In the genomic region with DNA sequence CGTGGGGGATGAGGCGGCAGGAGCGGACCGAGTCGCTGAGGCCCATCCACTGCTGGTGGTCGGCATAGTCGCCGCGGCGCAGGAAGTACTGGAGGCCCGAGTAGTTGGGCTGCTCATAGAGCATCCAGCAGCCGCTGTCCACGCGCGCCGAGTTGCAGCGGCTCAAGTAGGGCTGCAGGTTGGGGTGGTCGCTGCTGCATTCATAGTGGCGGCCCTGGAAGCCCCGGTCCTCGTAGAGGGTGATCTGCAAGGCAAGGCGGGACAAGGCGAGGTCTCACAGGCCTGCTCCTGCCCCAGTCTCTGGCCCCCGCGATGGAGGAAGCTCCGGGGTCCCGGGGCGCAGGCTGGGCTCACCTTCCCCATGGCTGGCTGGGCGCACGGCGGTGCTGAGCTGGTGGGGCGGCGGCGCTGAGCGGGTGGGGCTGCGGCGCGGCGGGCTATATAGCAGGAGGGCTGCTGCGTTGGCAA, we compare ENCODE assay signal across 12 cellular contexts. TPM values are rescaled to one million over a fixed set of nuclear protein-coding genes. Genes with fewer than 3 reads are reported as not detected.
DNase-seq lines count a peak whose midpoint lies in the region; ATAC-seq and TF ChIP-seq lines count a peak whose summit lies in the region.
"Not testable (repeated sequence)": the region's sequence is repeated elsewhere in the genome, so short reads cannot be mapped to it uniquely, and the experiment has no call there.
"Had no signal": no experiment of that assay in that cellular context is flagged by ENCODE, and none has a peak within 500 bp of the region (broad histone marks: within the 10 kb centered on the region; RNA-seq: fewer than 3 reads in every experiment).

Gene CRYGD (minus strand): TSS at position 414 of the 468 bp plus-strand sequence. CDS start 51 bp downstream, at position 363.

- intact Hi-C loops in mammary epithelial cell (cut with micrococcal nuclease); Right ventricle myocardium superior (cut with DNase I): not testable (repeated sequence)

- H2AFZ ChIP-seq in mammary epithelial cell (ENCODE audit: low read depth, low read length) (peak within 1 kb of the TSS; percentile 71), osteoblast (ENCODE audit: low read length) (peak within 1 kb of the TSS; percentile 3)

- not testable (repeated sequence) for H3K27ac Mint-ChIP-seq in CD8-positive, alpha-beta memory T cell; stimulated activated naive B cell treated with anti-CD40 and anti-IgM and Interleukin-4, amounts not matched to agents 10 μg/mL and 1 μg/mL and 100 μg/mL, for 72 hours

- H4K20me1 ChIP-seq in mammary epithelial cell (ENCODE audit: insufficient read depth, low read length); osteoblast (ENCODE audit: insufficient read depth, low read length): not testable (repeated sequence)

- H3K27ac ChIP-seq in CD8-positive, alpha-beta memory T cell (ENCODE audit: low read depth, low read length); mammary epithelial cell (ENCODE audit: insufficient read depth, low read depth, low read length); osteoblast (ENCODE audit: low read depth, low read length): not testable (repeated sequence)

- not testable (repeated sequence) for H3K9me3 ChIP-seq in CD8-positive, alpha-beta memory T cell (ENCODE audit: low read length); MG63; mammary epithelial cell (replicated peaks; ENCODE audit: insufficient read depth, low read length); osteoblast (ENCODE audit: low read depth, low read length)

- not testable (repeated sequence) for H3K36me3 Mint-ChIP-seq in CD8-positive, alpha-beta memory T cell; stimulated activated naive B cell treated with anti-CD40 and anti-IgM and Interleukin-4, amounts not matched to agents 10 μg/mL and 1 μg/mL and 100 μg/mL, for 72 hours

- CTCF ChIA-PET in CD8-positive, alpha-beta memory T cell (lab: Charles Lee); mammary epithelial cell (lab: Charles Lee; ENCODE audit: low non-redundant PET): not testable (repeated sequence)

- not testable (repeated sequence) for DNase-seq in CD8-positive, alpha-beta memory T cell; mammary epithelial cell; Right ventricle myocardium superior; kidney epithelial cell (ENCODE audit: low read depth); osteoblast (ENCODE audit: insufficient read length, low spot score, missing footprints); stimulated activated naive B cell treated with anti-CD40 and anti-IgM and Interleukin-4, amounts not matched to agents 10 μg/mL and 1 μg/mL and 100 μg/mL, for 72 hours
- peak; percentile 11 for DNase-seq in MG63
- DNase-seq in activated T-cell treated with anti-CD3 and anti-CD28 coated beads, Interleukin-2, amount 50 U/mL, for 48 hours, result peak; percentile 22 to 28

- H3K4me3 ChIP-seq in CD8-positive, alpha-beta memory T cell (ENCODE audit: low read length); mammary epithelial cell (replicated peaks in 1 of 3; ENCODE audit: insufficient read depth in 1 of 3, low read depth in 2 of 3, low read length in 3 of 3); osteoblast (ENCODE audit: insufficient read depth, low read length): not testable (repeated sequence)
- H3K4me3 ChIP-seq in MG63 (peak within 1 kb of the TSS; percentile 28), kidney epithelial cell (ENCODE audit: low read depth, low read length) (peak within 1 kb of the TSS; percentile 30)

- not testable (repeated sequence) for H3K36me3 ChIP-seq in CD8-positive, alpha-beta memory T cell (ENCODE audit: insufficient read depth, low read length); MG63; mammary epithelial cell (ENCODE audit: insufficient read depth, low read length); kidney epithelial cell (ENCODE audit: control insufficient read depth, insufficient read depth, low read length); osteoblast (ENCODE audit: insufficient read depth, low read length)

- peak within 1 kb of the TSS in 5 of 7 donors; percentile 13 to 57 (median 30) for H3K4me3 Mint-ChIP-seq in CD8-positive, alpha-beta memory T cell
- H3K4me3 Mint-ChIP-seq in stimulated activated naive B cell treated with anti-CD40 and anti-IgM and Interleukin-4, amounts not matched to agents 10 μg/mL and 1 μg/mL and 100 μg/mL, for 72 hours, result peak within 1 kb of the TSS; percentile 49 to 68

- H3K27me3 Mint-ChIP-seq in CD8-positive, alpha-beta memory T cell, result peaks cover 16 to 37% of the 10 kb centered on the region in 2 donors
- peaks cover 32 to 33% of the 10 kb centered on the region in 2 donors for H3K27me3 Mint-ChIP-seq in stimulated activated naive B cell treated with anti-CD40 and anti-IgM and Interleukin-4, amounts not matched to agents 10 μg/mL and 1 μg/mL and 100 μg/mL, for 72 hours

- H3K9ac ChIP-seq in mammary epithelial cell (ENCODE audit: insufficient read depth, low read length), result not testable (repeated sequence)

- H3K4me1 Mint-ChIP-seq in CD8-positive, alpha-beta memory T cell, result peaks cover 5 to 17% (median 7%) of the 10 kb centered on the region in 3 donors
- peaks cover 5 to 15% of the 10 kb centered on the region in 2 donors for H3K4me1 Mint-ChIP-seq in stimulated activated naive B cell treated with anti-CD40 and anti-IgM and Interleukin-4, amounts not matched to agents 10 μg/mL and 1 μg/mL and 100 μg/mL, for 72 hours

- POLR2A ChIA-PET in CD8-positive, alpha-beta memory T cell (lab: Charles Lee), result not testable (repeated sequence)

- not testable (repeated sequence) for BruUV-seq in mammary epithelial cell (replicated peaks; lab: Mats Ljungman, UMichigan)

- 43% methylated on average over 24 of the region's 40 CpGs for WGBS in mammary epithelial cell (ENCODE audit: low coverage, missing lambda C conversion rate)

- in situ Hi-C loops in mammary epithelial cell (cut with MboI; ENCODE audit: low sequenced_read_pairs in 2 of 2), result not testable (repeated sequence)

- H3K4me2 ChIP-seq in mammary epithelial cell (ENCODE audit: insufficient read depth, low read depth, low read length), result not testable (repeated sequence)
- H3K4me2 ChIP-seq in osteoblast (ENCODE audit: insufficient read depth, low read length), result peak within 1 kb of the TSS; percentile 36

- H3K79me2 ChIP-seq in mammary epithelial cell (ENCODE audit: insufficient read depth, low read length); osteoblast (ENCODE audit: insufficient read depth, low read length): not testable (repeated sequence)

- not testable (repeated sequence) for H3K9me3 Mint-ChIP-seq in CD8-positive, alpha-beta memory T cell; stimulated activated naive B cell treated with anti-CD40 and anti-IgM and Interleukin-4, amounts not matched to agents 10 μg/mL and 1 μg/mL and 100 μg/mL, for 72 hours

- TF ChIP-seq CTCF in mammary epithelial cell (conservative IDR thresholded peaks at IDR 0.05 in 1 of 2, IDR thresholded peaks at IDR 0.05 in 1 of 2; ENCODE audit: extremely low read depth in 1 of 2, insufficient read depth in 1 of 2, low read depth in 1 of 2, low read length in 2 of 2); kidney epithelial cell (IDR thresholded peaks at IDR 0.05; ENCODE audit: insufficient read depth, low read length, poor library complexity, severe bottlenecking); osteoblast (IDR thresholded peaks at IDR 0.05; ENCODE audit: extremely low read depth, low read depth, low read length): not testable (repeated sequence)

- ATAC-seq in Right ventricle myocardium superior (ENCODE audit: poor library complexity), result peak; percentile 15
- ATAC-seq in stimulated activated naive B cell treated with anti-CD40 and anti-IgM and Interleukin-4, amounts not matched to agents 10 μg/mL and 1 μg/mL and 100 μg/mL, for 72 hours (replicated peaks), result peak; percentile 52 to 64

- not testable (repeated sequence) for H3K27me3 ChIP-seq in CD8-positive, alpha-beta memory T cell (ENCODE audit: insufficient read depth, low read length, poor library complexity, severe bottlenecking); MG63; mammary epithelial cell (ENCODE audit: insufficient read depth, low read length); kidney epithelial cell (ENCODE audit: control insufficient read depth, insufficient read depth, low read length)
- peaks cover 20% of the 10 kb centered on the region for H3K27me3 ChIP-seq in osteoblast (ENCODE audit: insufficient read depth, low read length)

- dilution Hi-C loops in mammary epithelial cell (cut with HindIII; ENCODE audit: low sequenced_read_pairs), result loop anchor here (25.0 kb wide), 1 partner anchor 138 kb away; the partner anchor contains the start of genes IDH1 and PIKFYVE

- H3K4me1 ChIP-seq in CD8-positive, alpha-beta memory T cell (ENCODE audit: insufficient read depth, low read length); mammary epithelial cell (ENCODE audit: insufficient read depth, low read length); osteoblast (ENCODE audit: insufficient read depth, low read length): not testable (repeated sequence)

RNA-seq across cellular contexts. Expression of gene CRYGD, which starts in this region (rescaled TPM):
- not detected for total RNA-seq in CD8-positive, alpha-beta memory T cell
- not detected for polyA plus RNA-seq in CD8-positive, alpha-beta memory T cell
- not detected in 2 replicates for total RNA-seq in MG63 (2014; rRNA removed; shearing (Covaris generic); ENCODE audit: low replicate concordance)
- total RNA-seq in mammary epithelial cell (not detected), Right ventricle myocardium superior (not detected), kidney epithelial cell (not detected in 2 replicates), osteoblast (not detected in 2 replicates)
- polyA plus RNA-seq in mammary epithelial cell, result not detected
- polyA minus RNA-seq in mammary epithelial cell, result not detected
- total RNA-seq: H4, mononuclear cell, NCI-H460, RPMI7951 had no signal

Comparison
In these comparisons a context has a peak if more than half of its experiments do, and no peak if none do; other contexts are left out.
1. Peak in DNase-seq and H3K4me3 ChIP-seq in MG63; RNA of the gene not detected or under 1 TPM.
2. Peak in ATAC-seq in Right ventricle myocardium superior; RNA of the gene not detected or under 1 TPM.